In the genomic region with DNA sequence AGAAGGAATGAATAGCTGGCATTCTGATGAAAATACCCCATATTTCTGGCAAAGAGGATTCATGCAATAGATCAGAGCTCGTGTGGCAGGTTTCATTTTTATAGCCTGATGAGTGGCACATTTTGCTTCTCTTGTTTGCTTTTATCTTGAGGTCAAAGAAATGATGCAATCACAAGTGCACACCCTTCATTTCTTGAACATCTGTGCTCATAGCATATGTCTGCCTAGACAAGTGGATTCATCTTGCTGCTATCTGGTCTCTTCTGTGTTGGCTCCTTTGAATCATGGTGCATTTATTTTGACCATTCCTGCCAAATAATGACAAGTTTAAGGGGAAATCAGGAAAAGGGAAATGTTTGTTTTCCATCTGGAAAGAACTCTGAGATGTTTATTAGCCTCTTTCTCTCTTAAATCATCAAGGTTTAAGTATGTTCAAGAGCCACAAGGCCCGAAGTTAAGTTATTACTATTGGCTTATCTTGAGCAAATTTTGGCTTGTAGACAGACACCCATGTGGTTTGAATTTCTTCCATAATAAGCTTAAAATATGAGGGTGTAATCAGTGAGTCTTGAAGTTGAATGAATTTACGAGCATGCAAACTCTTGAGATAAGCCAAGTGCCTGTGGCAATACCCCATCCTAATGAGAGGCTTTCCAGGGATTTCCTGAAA, we compare ENCODE assay signal across 1 cellular context.
A peak's percentile ranks its signal among the peaks of the same experiment; 100 is the strongest.
TF ChIP-seq lines count a peak whose summit lies in the region.

No MANE protein-coding gene starts in this region.

TF ChIP-seq in IMR-90, 13 proteins besides CTCF, POLR2A, EP300 and RAD21:
- TF ChIP-seq CEBPB (IDR thresholded peaks at IDR 0.05; ENCODE audit: low read depth, low read length) (peak; percentile 61), CHD1 (IDR thresholded peaks at IDR 0.05; ENCODE audit: low read depth, low read length) (no peak)
